In genomic region chr3:46889381-46890110, GRCh38 we compare ENCODE assay signal across 26 cellular contexts. TPM values are rescaled to one million over a fixed set of nuclear protein-coding genes. Genes with fewer than 3 reads are reported as not detected.
DNase-seq lines count a peak whose midpoint lies in the region; ATAC-seq and TF ChIP-seq lines count a peak whose summit lies in the region.
"Had no signal": no experiment of that assay in that cellular context is flagged by ENCODE, and none has a peak within 500 bp of the region (broad histone marks: within the 10 kb centered on the region; RNA-seq: fewer than 3 reads in every experiment).

No MANE protein-coding gene starts in this region.

- 63 to 66% (median 66%) methylated on average over 6 of the region's 6 CpGs for WGBS in ovary, 3 donors

- no peak for TF ChIP-seq EP300 in ovary (IDR thresholded peaks at IDR 0.05)

- H3K9me3 Mint-ChIP-seq in natural killer cell treated with Interleukin-12 subunit alpha and Interleukin-12 subunit beta and Interleukin-15 and Interleukin-18, amount 100 ng/mL, for 72 hours: no peaks in the 10 kb centered on the region
- H3K9me3 Mint-ChIP-seq: activated naive CD4-positive, alpha-beta T cell treated with anti-CD3 and anti-CD28 coated beads, Interleukin-2, amount 50 U/mL, for 72 hours; activated T-helper 17 cell treated with anti-CD3 and anti-CD28 coated beads, Interleukin-2, amount 50 U/mL, for 72 hours; central memory CD8-positive, alpha-beta T cell; memory B cell; stimulated activated effector memory CD8-positive, alpha-beta T cell treated with anti-CD3 and anti-CD28 coated beads, Interleukin-12 subunit alpha, Interleukin-12 subunit beta, amount 100 ng/mL, for 72 hours; WTC11 had no signal

- H3K27ac Mint-ChIP-seq in natural killer cell treated with Interleukin-12 subunit alpha and Interleukin-12 subunit beta and Interleukin-15 and Interleukin-18, amount 100 ng/mL, for 72 hours: no peak overlapping the region
- H3K27ac Mint-ChIP-seq: activated naive CD4-positive, alpha-beta T cell treated with anti-CD3 and anti-CD28 coated beads, Interleukin-2, amount 50 U/mL, for 72 hours; activated T-helper 17 cell treated with anti-CD3 and anti-CD28 coated beads, Interleukin-2, amount 50 U/mL, for 72 hours; memory B cell; stimulated activated effector memory CD8-positive, alpha-beta T cell treated with anti-CD3 and anti-CD28 coated beads, Interleukin-12 subunit alpha, Interleukin-12 subunit beta, amount 100 ng/mL, for 72 hours; WTC11 had no signal

- H3K9me3 ChIP-seq in right atrium auricular region: no peaks in the 10 kb centered on the region
- no peaks in the 10 kb centered on the region for H3K9me3 ChIP-seq in ovary
- H3K9me3 ChIP-seq: SK-N-SH, suprapubic skin had no signal

- H3K36me3 Mint-ChIP-seq in natural killer cell treated with Interleukin-12 subunit alpha and Interleukin-12 subunit beta and Interleukin-15 and Interleukin-18, amount 100 ng/mL, for 72 hours: no peaks in the 10 kb centered on the region
- H3K36me3 Mint-ChIP-seq: activated naive CD4-positive, alpha-beta T cell treated with anti-CD3 and anti-CD28 coated beads, Interleukin-2, amount 50 U/mL, for 72 hours; memory B cell; stimulated activated effector memory CD8-positive, alpha-beta T cell treated with anti-CD3 and anti-CD28 coated beads, Interleukin-12 subunit alpha, Interleukin-12 subunit beta, amount 100 ng/mL, for 72 hours; WTC11 had no signal

- H3K27ac ChIP-seq in right atrium auricular region: no peak overlapping the region
- H3K27ac ChIP-seq in ovary: no peak overlapping the region
- H3K27ac ChIP-seq: C4-2B, suprapubic skin had no signal

- H3K4me1 Mint-ChIP-seq in natural killer cell treated with Interleukin-12 subunit alpha and Interleukin-12 subunit beta and Interleukin-15 and Interleukin-18, amount 100 ng/mL, for 72 hours (ENCODE audit: low read depth in 2 of 2): peaks cover 6 to 12% of the 10 kb centered on the region in 2 donors
- H3K4me1 Mint-ChIP-seq: activated T-helper 17 cell treated with anti-CD3 and anti-CD28 coated beads, Interleukin-2, amount 50 U/mL, for 72 hours; central memory CD8-positive, alpha-beta T cell had no signal

- no peak for TF ChIP-seq POLR2A in erythroblast (IDR thresholded peaks at IDR 0.05; ENCODE audit: low read length)
- no peak for TF ChIP-seq POLR2A in ovary (IDR thresholded peaks at IDR 0.05)

- H3K4me3 ChIP-seq in right atrium auricular region (no peak overlapping the region), ovary (no peak overlapping the region)
- H3K4me3 ChIP-seq: suprapubic skin had no signal

- H3K27me3 Mint-ChIP-seq in natural killer cell treated with Interleukin-12 subunit alpha and Interleukin-12 subunit beta and Interleukin-15 and Interleukin-18, amount 100 ng/mL, for 72 hours: peaks cover 19% of the 10 kb centered on the region in 2 donors

- H3K36me3 ChIP-seq in right atrium auricular region: no peaks in the 10 kb centered on the region
- H3K36me3 ChIP-seq in ovary: no peaks in the 10 kb centered on the region
- H3K36me3 ChIP-seq: suprapubic skin had no signal

- ATAC-seq in Right ventricle myocardium superior (ENCODE audit: poor library complexity) (no peak), GM21381 (IDR thresholded peaks at IDR 0.05; ENCODE audit: unreplicated experiment) (no peak)
- ATAC-seq in natural killer cell treated with Interleukin-12 subunit alpha and Interleukin-12 subunit beta and Interleukin-15 and Interleukin-18, amount 100 ng/mL, for 72 hours: no peak
- ATAC-seq: activated naive CD4-positive, alpha-beta T cell treated with anti-CD3 and anti-CD28 coated beads, Interleukin-2, amount 50 U/mL, for 72 hours; activated T-helper 17 cell treated with anti-CD3 and anti-CD28 coated beads, Interleukin-2, amount 50 U/mL, for 72 hours; HCT116; stimulated activated effector memory CD8-positive, alpha-beta T cell treated with anti-CD3 and anti-CD28 coated beads, Interleukin-12 subunit alpha, Interleukin-12 subunit beta, amount 100 ng/mL, for 72 hours; WTC11 had no signal

- H3K4me1 ChIP-seq in right atrium auricular region (peaks cover 0 to 22% of the 10 kb centered on the region in 2 donors), ovary (ENCODE audit: insufficient read depth) (peaks cover 7% of the 10 kb centered on the region)

- intact Hi-C loops in Right ventricle myocardium superior (cut with DNase I) (no loop called here), ovary (cut with DNase I) (loop anchor here in 3 of 4 donors (5.0 kb wide), 2 partner anchors 42 to 182 kb away; no protein-coding TSS in a partner anchor)

- peak; percentile 69 for DNase-seq in Right ventricle myocardium superior
- DNase-seq in right atrium auricular region (ENCODE audit: low spot score): no peak
- DNase-seq in NCI-H82 treated with DMSO at 0.1 percent for 48 hours (lab: John Stamatoyannopoulos, UW; ENCODE audit: unreplicated experiment): peak; percentile 36
- DNase-seq in erythroblast (lab: John Stamatoyannopoulos, UW): peak; percentile 44 to 59
- peak in 3 of 5 donors; percentile 50 to 68 (median 54) for DNase-seq in ovary
- DNase-seq in AG20443 (ENCODE audit: low spot score): no peak
- DNase-seq in natural killer cell treated with Interleukin-12 subunit alpha and Interleukin-12 subunit beta and Interleukin-15 and Interleukin-18, amount 100 ng/mL, for 72 hours (ENCODE audit: low spot score): no peak
- DNase-seq: activated CD8-positive, alpha-beta memory T cell treated with anti-CD3 and anti-CD28 coated beads, Interleukin-2, amount 50 U/mL, for 4 hours; Calu3; dermis blood vessel endothelial cell; NCI-H2081 treated with DMSO at 0.1 percent for 48 hours; SK-N-SH; T-helper 2 cell had no signal

- H3K4me3 Mint-ChIP-seq in natural killer cell treated with Interleukin-12 subunit alpha and Interleukin-12 subunit beta and Interleukin-15 and Interleukin-18, amount 100 ng/mL, for 72 hours: no peak overlapping the region
- H3K4me3 Mint-ChIP-seq: activated T-helper 17 cell treated with anti-CD3 and anti-CD28 coated beads, Interleukin-2, amount 50 U/mL, for 72 hours; central memory CD8-positive, alpha-beta T cell; memory B cell; stimulated activated effector memory CD8-positive, alpha-beta T cell treated with anti-CD3 and anti-CD28 coated beads, Interleukin-12 subunit alpha, Interleukin-12 subunit beta, amount 100 ng/mL, for 72 hours; WTC11 had no signal

- TF ChIP-seq CTCF in right atrium auricular region (IDR thresholded peaks at IDR 0.05): no peak
- TF ChIP-seq CTCF in ovary (IDR thresholded peaks at IDR 0.05): no peak

- H3K27me3 ChIP-seq in right atrium auricular region (no peaks in the 10 kb centered on the region), ovary (no peaks in the 10 kb centered on the region)

RNA-seq across cellular contexts. Expression of gene PTH1R, which starts 12.0 kb away (rescaled TPM):
- total RNA-seq in Right ventricle myocardium superior (11.8 TPM), right atrium auricular region (10 to 100 TPM in 1 of 2 donors, 1 to 10 TPM in 1; 7.2 to 10.1 TPM), ovary (10 to 100 TPM in 6 of 7 donors, 1 to 10 TPM in 1; 5.9 to 23.9 (median 13.4) TPM)
- 1 to 10 TPM; 3.8 to 9.4 TPM for polyA plus RNA-seq in ovary
- total RNA-seq in natural killer cell treated with Interleukin-12 subunit alpha and Interleukin-12 subunit beta and Interleukin-15 and Interleukin-18, amount 100 ng/mL, for 72 hours: not detected
- total RNA-seq: activated naive CD4-positive, alpha-beta T cell treated with anti-CD3 and anti-CD28 coated beads, Interleukin-2, amount 50 U/mL, for 72 hours; activated T-helper 17 cell treated with anti-CD3 and anti-CD28 coated beads, Interleukin-2, amount 50 U/mL, for 72 hours; Calu3; RPMI7951 had no signal

RNA-seq across cellular contexts. Expression of gene MYL3, which starts 26.3 kb away (rescaled TPM):
- 10,727 TPM for total RNA-seq in Right ventricle myocardium superior
- total RNA-seq in right atrium auricular region: 100 to 1,000 TPM; 208 to 223 TPM
- total RNA-seq in ovary: 10 to 100 TPM in 1 of 7 donors, 1 to 10 TPM in 6; 2.6 to 10.8 (median 4.3) TPM
- polyA plus RNA-seq in ovary: 1 to 10 TPM in 1 of 2 donors, under 1 TPM in 1; 0.63 to 2.9 TPM
- not detected for total RNA-seq in natural killer cell treated with Interleukin-12 subunit alpha and Interleukin-12 subunit beta and Interleukin-15 and Interleukin-18, amount 100 ng/mL, for 72 hours
- total RNA-seq: activated naive CD4-positive, alpha-beta T cell treated with anti-CD3 and anti-CD28 coated beads, Interleukin-2, amount 50 U/mL, for 72 hours; activated T-helper 17 cell treated with anti-CD3 and anti-CD28 coated beads, Interleukin-2, amount 50 U/mL, for 72 hours; Calu3; dermis blood vessel endothelial cell; NCI-H460; pulmonary artery endothelial cell; RPMI7951 had no signal
- polyA plus RNA-seq: SK-N-SH had no signal

Comparison
In these comparisons a context has a peak if more than half of its experiments do, and no peak if none do; other contexts are left out.
1. DNase-seq: peak in Right ventricle myocardium superior (single experiment), NCI-H82 treated with DMSO at 0.1 percent for 48 hours (single experiment), erythroblast (2 of 2) and ovary (3 of 5); none in right atrium auricular region (single experiment), AG20443 (single experiment) and natural killer cell treated with Interleukin-12 subunit alpha and Interleukin-12 subunit beta and Interleukin-15 and Interleukin-18, amount 100 ng/mL, for 72 hours (single experiment).
2. RNA of gene MYL3, which starts 26.3 kb away (total RNA-seq): 10,727 TPM in Right ventricle myocardium superior (single experiment); 208 to 223 TPM in right atrium auricular region, 2.6 to 10.8 TPM in ovary and not detected in natural killer cell treated with Interleukin-12 subunit alpha and Interleukin-12 subunit beta and Interleukin-15 and Interleukin-18, amount 100 ng/mL, for 72 hours; every median in the first group is over 10 times any median in the second.
3. RNA of gene PTH1R, which starts 12.0 kb away (total RNA-seq): 5.9 to 23.9 TPM in ovary, 11.8 TPM in Right ventricle myocardium superior (single experiment) and 7.2 to 10.1 TPM in right atrium auricular region; not detected in natural killer cell treated with Interleukin-12 subunit alpha and Interleukin-12 subunit beta and Interleukin-15 and Interleukin-18, amount 100 ng/mL, for 72 hours; every median in the first group is over 4 times any median in the second.